In the genomic region with DNA sequence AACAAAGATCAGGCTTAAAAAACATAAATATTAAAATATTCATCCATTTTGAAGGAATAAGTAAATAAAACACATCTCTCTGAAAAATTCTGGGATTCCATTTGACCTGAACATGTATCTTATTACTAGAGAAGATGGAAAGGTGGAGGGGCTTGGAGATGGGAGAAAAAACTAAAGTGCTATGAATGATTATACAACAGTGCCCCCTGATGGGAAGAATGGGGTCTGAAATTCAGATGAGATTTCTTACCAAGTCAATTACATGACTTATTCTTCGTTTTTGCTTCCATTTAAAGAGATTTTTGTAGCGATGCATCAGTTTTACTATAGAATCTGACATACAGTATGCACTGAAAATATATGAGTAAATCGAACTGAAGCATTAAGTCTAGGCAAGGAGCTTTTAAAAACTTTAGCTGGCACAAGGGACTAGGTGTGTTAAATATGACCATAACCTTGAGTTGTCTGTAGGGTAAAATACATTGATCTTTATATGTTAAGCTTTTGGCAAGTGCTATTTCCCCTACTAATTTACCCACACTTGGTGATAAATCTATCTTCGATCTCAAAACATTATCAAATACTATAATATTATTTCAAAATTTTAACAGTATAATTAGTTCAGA, we compare ENCODE assay signal across 9 cellular contexts.
A peak's percentile ranks its signal among the peaks of the same experiment; 100 is the strongest.
DNase-seq lines count a peak whose midpoint lies in the region; ATAC-seq and TF ChIP-seq lines count a peak whose summit lies in the region.
"Had no signal": no experiment of that assay in that cellular context is flagged by ENCODE, and none has a peak within 500 bp of the region (broad histone marks: within the 10 kb centered on the region; RNA-seq: fewer than 3 reads in every experiment).

No MANE protein-coding gene starts in this region.

- no peak for ATAC-seq in left cardiac atrium
- no peak for ATAC-seq in activated CD4-positive, CD25-positive, alpha-beta regulatory T cell treated with anti-CD3 and anti-CD28 coated beads, Interleukin-2, amount 50 U/mL, for 24 hours

- H3K36me3 ChIP-seq in left ventricle myocardium inferior = no peaks in the 10 kb centered on the region

- TF ChIP-seq CTCF in left ventricle myocardium inferior (IDR thresholded peaks at IDR 0.05; ENCODE audit: borderline replicate concordance) (peak; percentile 67), brain (conservative IDR thresholded peaks at IDR 0.05) (peak; percentile 73 to 84), mesothelial cell of epicardium (IDR thresholded peaks at IDR 0.05; ENCODE audit: unreplicated experiment) (peak; percentile 82)

- intact Hi-C loops in left ventricle myocardium inferior (cut with micrococcal nuclease) = no loop called here
- intact Hi-C loops in left cardiac atrium (cut with DNase I) = no loop called here

- H3K4me1 ChIP-seq in left ventricle myocardium inferior = no peaks in the 10 kb centered on the region

- no peaks in the 10 kb centered on the region for H3K9me3 ChIP-seq in left ventricle myocardium inferior (replicated peaks)

- no peaks in the 10 kb centered on the region for H3K27me3 ChIP-seq in left ventricle myocardium inferior (ENCODE audit: low read depth)

- H3K27me3 Mint-ChIP-seq in brain (peaks cover 9% of the 10 kb centered on the region), mesothelial cell of epicardium (ENCODE audit: low read depth) (no peaks in the 10 kb centered on the region)
- H3K27me3 Mint-ChIP-seq: activated naive CD8-positive, alpha-beta T cell treated with anti-CD3 and anti-CD28 coated beads, Interleukin-2, amount 10 ng/mL, durations not matched to agents 7 days and 5 days had no signal

- H3K4me1 Mint-ChIP-seq in brain (peaks cover 5% of the 10 kb centered on the region), mesothelial cell of epicardium (peaks cover 41% of the 10 kb centered on the region)
- H3K4me1 Mint-ChIP-seq: activated naive CD8-positive, alpha-beta T cell treated with anti-CD3 and anti-CD28 coated beads, Interleukin-2, amount 10 ng/mL, durations not matched to agents 7 days and 5 days had no signal

- H3K27ac Mint-ChIP-seq in brain (peak overlapping the region in 1 of 5 experiments; percentile 44), mesothelial cell of epicardium (no peak overlapping the region)
- H3K27ac Mint-ChIP-seq: activated naive CD8-positive, alpha-beta T cell treated with anti-CD3 and anti-CD28 coated beads, Interleukin-2, amount 10 ng/mL, durations not matched to agents 7 days and 5 days had no signal

- no peak overlapping the region for H3K27ac ChIP-seq in left ventricle myocardium inferior (replicated peaks)

- no peak overlapping the region for H3K4me3 ChIP-seq in left ventricle myocardium inferior

- H3K36me3 Mint-ChIP-seq in brain (no peaks in the 10 kb centered on the region), mesothelial cell of epicardium (no peaks in the 10 kb centered on the region)
- H3K36me3 Mint-ChIP-seq: activated naive CD8-positive, alpha-beta T cell treated with anti-CD3 and anti-CD28 coated beads, Interleukin-2, amount 10 ng/mL, durations not matched to agents 7 days and 5 days had no signal

- no peak for DNase-seq in left ventricle myocardium inferior
- no peak for DNase-seq in left cardiac atrium
- DNase-seq in NCI-H345 (lab: John Stamatoyannopoulos, UW) = peak; percentile 19
- DNase-seq in mesothelial cell of epicardium (ENCODE audit: low spot score in 2 of 2, unreplicated experiment in 2 of 2) = no peak
- DNase-seq in effector CD8-positive, alpha-beta T cell (lab: John Stamatoyannopoulos, UW) = no peak
- no peak for DNase-seq in NK-92 (lab: John Stamatoyannopoulos, UW; ENCODE audit: unreplicated experiment)
- DNase-seq: activated naive CD8-positive, alpha-beta T cell treated with anti-CD3 and anti-CD28 coated beads, Interleukin-2, amount 10 ng/mL, durations not matched to agents 7 days and 5 days had no signal

- H3K4me3 Mint-ChIP-seq in brain (no peak overlapping the region), mesothelial cell of epicardium (no peak overlapping the region)
- H3K4me3 Mint-ChIP-seq: activated naive CD8-positive, alpha-beta T cell treated with anti-CD3 and anti-CD28 coated beads, Interleukin-2, amount 10 ng/mL, durations not matched to agents 7 days and 5 days had no signal

- H3K9me3 Mint-ChIP-seq in brain (no peaks in the 10 kb centered on the region), mesothelial cell of epicardium (no peaks in the 10 kb centered on the region)
- H3K9me3 Mint-ChIP-seq: activated naive CD8-positive, alpha-beta T cell treated with anti-CD3 and anti-CD28 coated beads, Interleukin-2, amount 10 ng/mL, durations not matched to agents 7 days and 5 days had no signal
